8 cellular contexts compared by ENCODE assay signal in genomic region chr12:118372541-118373495, GRCh38. TPM values are rescaled to one million over a fixed set of nuclear protein-coding genes. Genes with fewer than 3 reads are reported as not detected.
DNase-seq lines count a peak whose midpoint lies in the region; ATAC-seq and TF ChIP-seq lines count a peak whose summit lies in the region.

Gene TAOK3, minus strand, starts transcription at chr12:118372907. Its CDS starts 117,340 bp downstream, at chr12:118255567.

- H3K4me1 ChIP-seq in testis = peaks cover 19% of the 10 kb centered on the region

- peaks cover 6% of the 10 kb centered on the region in 2 donors for H3K36me3 Mint-ChIP-seq in activated naive CD4-positive, alpha-beta T cell treated with anti-CD3 and anti-CD28 coated beads, Interleukin-2, amount 50 U/mL, for 72 hours

- peak within 1 kb of the TSS; percentile 97 for H3K4me3 ChIP-seq in GM08714 (ENCODE audit: low read length)
- H3K4me3 ChIP-seq in testis = peak within 1 kb of the TSS; percentile 86 to 94

- H3K27me3 ChIP-seq in testis = no peaks in the 10 kb centered on the region

- H3K9me3 ChIP-seq in testis = no peaks in the 10 kb centered on the region

- ATAC-seq in HG02610 (IDR thresholded peaks at IDR 0.05; ENCODE audit: unreplicated experiment) = peak; percentile 75
- peak; percentile 90 to 91 for ATAC-seq in activated naive CD4-positive, alpha-beta T cell treated with anti-CD3 and anti-CD28 coated beads, Interleukin-2, amount 50 U/mL, for 72 hours
- ATAC-seq in omental fat pad (ENCODE audit: low FRiP score) = peak; percentile 97

- peak; percentile 96 for DNase-seq in NCI-H1092 treated with DMSO at 0.1 percent for 48 hours (lab: John Stamatoyannopoulos, UW)
- peak; percentile 85 for DNase-seq in SKM-1 (lab: John Stamatoyannopoulos, UW; ENCODE audit: unreplicated experiment)
- peak; percentile 93 to 97 for DNase-seq in activated naive CD4-positive, alpha-beta T cell treated with anti-CD3 and anti-CD28 coated beads, Interleukin-2, amount 50 U/mL, for 72 hours (ENCODE audit: low spot score in 2 of 2)
- peak; percentile 80 for DNase-seq in glomerular endothelial cell (ENCODE audit: extremely low read depth, low read depth, low spot score)
- DNase-seq in omental fat pad (ENCODE audit: low spot score) = peak; percentile 90
- peak; percentile 99 for DNase-seq in testis

- TF ChIP-seq POLR2A in testis (IDR thresholded peaks at IDR 0.05) = no peak

- 0 to 1% methylated on average over 35 to 57 of the region's 75 CpGs for WGBS in testis, 2 donors

- intact Hi-C loops in testis (cut with DNase I; ENCODE audit: low total_unique reads) = loop anchor here (10.0 kb wide), 1 partner anchor 188 kb away; no protein-coding TSS in a partner anchor

- TF ChIP-seq CTCF in omental fat pad (IDR thresholded peaks at IDR 0.05) (no peak), testis (IDR thresholded peaks at IDR 0.05) (no peak)

- no peaks in the 10 kb centered on the region for H3K36me3 ChIP-seq in testis (ENCODE audit: low read depth, missing control alignments)

- no peaks in the 10 kb centered on the region for H3K9me3 Mint-ChIP-seq in activated naive CD4-positive, alpha-beta T cell treated with anti-CD3 and anti-CD28 coated beads, Interleukin-2, amount 50 U/mL, for 72 hours

- peak within 1 kb of the TSS; percentile 91 to 93 for H3K27ac Mint-ChIP-seq in activated naive CD4-positive, alpha-beta T cell treated with anti-CD3 and anti-CD28 coated beads, Interleukin-2, amount 50 U/mL, for 72 hours

- peak within 1 kb of the TSS; percentile 68 to 75 for H3K27ac ChIP-seq in testis

RNA-seq across cellular contexts. Expression of gene TAOK3, which starts in this region (rescaled TPM):
- 10 to 100 TPM; 51.2 to 71.5 TPM for total RNA-seq in activated naive CD4-positive, alpha-beta T cell treated with anti-CD3 and anti-CD28 coated beads, Interleukin-2, amount 50 U/mL, for 72 hours
- total RNA-seq in glomerular endothelial cell = 14.4 and 26.1 TPM in 2 replicates
- 10 to 100 TPM; 35.5 to 47.4 (median 40.7) TPM for total RNA-seq in omental fat pad
- total RNA-seq in testis = 10 to 100 TPM; 51.9 to 64.8 TPM
- 20.5 TPM for polyA plus RNA-seq in testis (ENCODE audit: insufficient read depth, low read depth, low replicate concordance)

Comparison
In these comparisons a context has a peak if more than half of its experiments do, and no peak if none do; other contexts are left out.
1. Peak in every context shown above with its lines: DNase-seq, ATAC-seq, H3K4me3 ChIP-seq and H3K27ac ChIP-seq.